In the genomic region with DNA sequence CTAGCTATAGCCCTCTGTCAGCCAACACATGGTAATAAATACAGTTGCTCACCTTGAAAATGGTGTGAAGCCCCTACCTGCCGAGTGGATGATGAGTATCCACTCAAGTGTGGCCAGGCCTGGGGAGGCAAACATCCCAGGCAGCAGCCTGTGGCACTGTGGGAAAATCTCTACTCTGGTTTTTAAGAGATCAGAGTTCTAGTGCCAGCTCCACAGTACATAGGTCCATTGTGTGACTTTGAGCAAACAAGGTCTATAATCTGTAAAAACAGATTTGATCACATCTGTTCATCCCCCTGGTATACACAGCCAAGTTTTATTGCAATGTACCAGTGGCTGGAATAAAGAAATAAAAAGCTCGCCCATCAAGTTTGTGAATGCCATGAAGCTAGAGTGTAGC, we compare ENCODE assay signal across 22 cellular contexts.
DNase-seq lines count a peak whose midpoint lies in the region; ATAC-seq and TF ChIP-seq lines count a peak whose summit lies in the region.
"Had no signal": no experiment of that assay in that cellular context is flagged by ENCODE, and none has a peak within 500 bp of the region (broad histone marks: within the 10 kb centered on the region; RNA-seq: fewer than 3 reads in every experiment).

No MANE protein-coding gene starts in this region.

- H3K27ac ChIP-seq in body of pancreas = peak overlapping the region in 3 of 4 donors; percentile 72 to 77 (median 75)
- no peak overlapping the region for H3K27ac ChIP-seq in liver (ENCODE audit: low read depth in 1 of 2, low read length in 2 of 2)
- H3K27ac ChIP-seq in naive thymus-derived CD4-positive, alpha-beta T cell (ENCODE audit: low read depth, low read length) = no peak overlapping the region
- H3K27ac ChIP-seq: A549; BLaER1 treated with 17β-estradiol and CSF1 and Interleukin-3, amounts not matched to agents 10 nM and 100 nM had no signal

- no peak for TF ChIP-seq RAD21 in liver (IDR thresholded peaks at IDR 0.05)

- intact Hi-C loops in body of pancreas (cut with DNase I) = no loop called here
- intact Hi-C loops in naive thymus-derived CD4-positive, alpha-beta T cell (cut with micrococcal nuclease) = no loop called here

- no peak overlapping the region for H3K4me3 Mint-ChIP-seq in naive thymus-derived CD4-positive, alpha-beta T cell
- H3K4me3 Mint-ChIP-seq: CD14-positive monocyte; CD4-positive, alpha-beta T cell; CD8-positive, alpha-beta memory T cell; GM23338; H9 had no signal

- H3K36me3 ChIP-seq in body of pancreas (replicated peaks in 1 of 2; ENCODE audit: insufficient read depth in 1 of 2, low read depth in 2 of 2) (no peaks in the 10 kb centered on the region), liver (ENCODE audit: control insufficient read depth in 4 of 4, insufficient read depth in 3 of 4, low read depth in 1 of 4, low read length in 3 of 4) (no peaks in the 10 kb centered on the region)
- no peaks in the 10 kb centered on the region for H3K36me3 ChIP-seq in naive thymus-derived CD4-positive, alpha-beta T cell (ENCODE audit: control insufficient read depth in 2 of 3, insufficient read depth in 3 of 3, low read length in 3 of 3)
- H3K36me3 ChIP-seq: BE2C; BLaER1 treated with 17β-estradiol and CSF1 and Interleukin-3, amounts not matched to agents 10 nM and 100 nM had no signal

- H3K4me1 Mint-ChIP-seq in naive thymus-derived CD4-positive, alpha-beta T cell = peaks cover 0 to 10% (median 5%) of the 10 kb centered on the region in 7 donors

- no peak overlapping the region for H3K9ac ChIP-seq in liver (ENCODE audit: low read depth in 1 of 2, low read length in 2 of 2)
- H3K9ac ChIP-seq: BLaER1 treated with 17β-estradiol and CSF1 and Interleukin-3, amounts not matched to agents 10 nM and 100 nM had no signal

- DNase-seq in LNCaP clone FGC (ENCODE audit: low read depth) = peak; percentile 35
- no peak for DNase-seq in body of pancreas
- no peak for DNase-seq in NCI-H226
- no peak for DNase-seq in naive thymus-derived CD4-positive, alpha-beta T cell
- no peak for DNase-seq in NCI-H1048 (lab: John Stamatoyannopoulos, UW)
- DNase-seq: 8988T; ACHN; AML-193; BE2C; CD4-positive, alpha-beta T cell; CD8-positive, alpha-beta memory T cell; DMS 273 treated with DMSO at 0.1 percent for 48 hours; DMS79; EL; GDM1; H9 had no signal

- 60 to 66% methylated on average over 2 of the region's 2 CpGs for WGBS in body of pancreas, 2 donors
- 90% methylated on average over 2 of the region's 2 CpGs for WGBS in liver

- CTCF ChIA-PET in naive thymus-derived CD4-positive, alpha-beta T cell (lab: Charles Lee) = interaction anchor here (0.8 to 1.4 kb wide), 2 partner anchors 223 to 262 kb away, joined by 3 read pairs; no protein-coding TSS in a partner anchor

- ATAC-seq in body of pancreas = no peak
- ATAC-seq in naive thymus-derived CD4-positive, alpha-beta T cell = no peak
- ATAC-seq: A549, GM12878, GM23338 had no signal

- TF ChIP-seq POLR2A in body of pancreas (IDR thresholded peaks at IDR 0.05) = no peak

- H3K9me3 ChIP-seq in body of pancreas = no peaks in the 10 kb centered on the region
- H3K9me3 ChIP-seq in liver (ENCODE audit: control insufficient read depth in 4 of 4, low read length in 3 of 4) = no peaks in the 10 kb centered on the region
- H3K9me3 ChIP-seq in naive thymus-derived CD4-positive, alpha-beta T cell (ENCODE audit: control insufficient read depth in 2 of 3, low read length in 3 of 3) = no peaks in the 10 kb centered on the region
- H3K9me3 ChIP-seq: A549; BE2C; BLaER1 treated with 17β-estradiol and CSF1 and Interleukin-3, amounts not matched to agents 10 nM and 100 nM had no signal

- peaks cover 0 to 4% (median 0%) of the 10 kb centered on the region in 5 donors for H3K36me3 Mint-ChIP-seq in naive thymus-derived CD4-positive, alpha-beta T cell
- H3K36me3 Mint-ChIP-seq: CD14-positive monocyte had no signal

- POLR2A ChIA-PET in naive thymus-derived CD4-positive, alpha-beta T cell (lab: Charles Lee) = no interaction called here

- H3K4me3 ChIP-seq in LNCaP clone FGC (ENCODE audit: low read depth, low read length) = no peak overlapping the region
- H3K4me3 ChIP-seq in body of pancreas = no peak overlapping the region
- no peak overlapping the region for H3K4me3 ChIP-seq in liver (ENCODE audit: low read depth in 1 of 3, low read length in 3 of 3)
- no peak overlapping the region for H3K4me3 ChIP-seq in naive thymus-derived CD4-positive, alpha-beta T cell (ENCODE audit: low read length)
- H3K4me3 ChIP-seq: A549; BLaER1 treated with 17β-estradiol and CSF1 and Interleukin-3, amounts not matched to agents 10 nM and 100 nM; GM12878; GM23338 had no signal

- H3K27ac Mint-ChIP-seq in naive thymus-derived CD4-positive, alpha-beta T cell = no peak overlapping the region
- H3K27ac Mint-ChIP-seq: CD4-positive, alpha-beta T cell; CD8-positive, alpha-beta memory T cell; GM23338; H9 had no signal

- TF ChIP-seq CTCF in LNCaP clone FGC (IDR thresholded peaks at IDR 0.05; ENCODE audit: control insufficient read depth, extremely low read depth, insufficient read depth) = no peak
- TF ChIP-seq CTCF in body of pancreas (IDR thresholded peaks at IDR 0.05) = no peak
- no peak for TF ChIP-seq CTCF in liver (IDR thresholded peaks at IDR 0.05; ENCODE audit: low read depth, low read length, missing input control)

- peaks cover 0 to 33% (median 17%) of the 10 kb centered on the region in 5 donors for H3K27me3 Mint-ChIP-seq in naive thymus-derived CD4-positive, alpha-beta T cell
- H3K27me3 Mint-ChIP-seq: CD4-positive, alpha-beta T cell had no signal

- H3K4me1 ChIP-seq in body of pancreas (peaks cover 96% of the 10 kb centered on the region), liver (ENCODE audit: control insufficient read depth in 4 of 4, insufficient read depth in 4 of 4, low read length in 3 of 4) (peaks cover 15 to 56% (median 37%) of the 10 kb centered on the region in 4 donors)
- no peaks in the 10 kb centered on the region for H3K4me1 ChIP-seq in naive thymus-derived CD4-positive, alpha-beta T cell (ENCODE audit: control insufficient read depth in 2 of 2, insufficient read depth in 2 of 2, low read length in 2 of 2)
- H3K4me1 ChIP-seq: A549, BE2C had no signal

- peaks cover 0 to 9% (median 0%) of the 10 kb centered on the region in 11 donors for H3K9me3 Mint-ChIP-seq in naive thymus-derived CD4-positive, alpha-beta T cell
- H3K9me3 Mint-ChIP-seq: CD14-positive monocyte; CD4-positive, alpha-beta T cell; H9 had no signal

- H3K27me3 ChIP-seq in body of pancreas (no peaks in the 10 kb centered on the region), liver (ENCODE audit: control insufficient read depth in 4 of 4, insufficient read depth in 4 of 4, low read length in 3 of 4) (no peaks in the 10 kb centered on the region)
- H3K27me3 ChIP-seq in naive thymus-derived CD4-positive, alpha-beta T cell (ENCODE audit: control insufficient read depth in 2 of 2, insufficient read depth in 2 of 2, low read length in 2 of 2) = no peaks in the 10 kb centered on the region
- H3K27me3 ChIP-seq: BE2C; BLaER1 treated with 17β-estradiol and CSF1 and Interleukin-3, amounts not matched to agents 10 nM and 100 nM had no signal

TF ChIP-seq in liver, 16 proteins besides CTCF, POLR2A, EP300 and RAD21 (continues in another document):
- TF ChIP-seq RXRA (IDR thresholded peaks at IDR 0.05) (peak in 1 of 2 donors; percentile 22), HNF4A (conservative IDR thresholded peaks at IDR 0.05) (peak; percentile 67 to 87), TAF1 (conservative IDR thresholded peaks at IDR 0.05) (no peak), FOXA1 (IDR thresholded peaks at IDR 0.05) (no peak), NR2F2 (IDR thresholded peaks at IDR 0.05) (no peak)
- TF ChIP-seq, protein P1, sequence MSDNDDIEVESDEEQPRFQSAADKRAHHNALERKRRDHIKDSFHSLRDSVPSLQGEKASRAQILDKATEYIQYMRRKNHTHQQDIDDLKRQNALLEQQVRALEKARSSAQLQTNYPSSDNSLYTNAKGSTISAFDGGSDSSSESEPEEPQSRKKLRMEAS (IDR thresholded peaks at IDR 0.05) = no peak
- TF ChIP-seq, protein P2, sequence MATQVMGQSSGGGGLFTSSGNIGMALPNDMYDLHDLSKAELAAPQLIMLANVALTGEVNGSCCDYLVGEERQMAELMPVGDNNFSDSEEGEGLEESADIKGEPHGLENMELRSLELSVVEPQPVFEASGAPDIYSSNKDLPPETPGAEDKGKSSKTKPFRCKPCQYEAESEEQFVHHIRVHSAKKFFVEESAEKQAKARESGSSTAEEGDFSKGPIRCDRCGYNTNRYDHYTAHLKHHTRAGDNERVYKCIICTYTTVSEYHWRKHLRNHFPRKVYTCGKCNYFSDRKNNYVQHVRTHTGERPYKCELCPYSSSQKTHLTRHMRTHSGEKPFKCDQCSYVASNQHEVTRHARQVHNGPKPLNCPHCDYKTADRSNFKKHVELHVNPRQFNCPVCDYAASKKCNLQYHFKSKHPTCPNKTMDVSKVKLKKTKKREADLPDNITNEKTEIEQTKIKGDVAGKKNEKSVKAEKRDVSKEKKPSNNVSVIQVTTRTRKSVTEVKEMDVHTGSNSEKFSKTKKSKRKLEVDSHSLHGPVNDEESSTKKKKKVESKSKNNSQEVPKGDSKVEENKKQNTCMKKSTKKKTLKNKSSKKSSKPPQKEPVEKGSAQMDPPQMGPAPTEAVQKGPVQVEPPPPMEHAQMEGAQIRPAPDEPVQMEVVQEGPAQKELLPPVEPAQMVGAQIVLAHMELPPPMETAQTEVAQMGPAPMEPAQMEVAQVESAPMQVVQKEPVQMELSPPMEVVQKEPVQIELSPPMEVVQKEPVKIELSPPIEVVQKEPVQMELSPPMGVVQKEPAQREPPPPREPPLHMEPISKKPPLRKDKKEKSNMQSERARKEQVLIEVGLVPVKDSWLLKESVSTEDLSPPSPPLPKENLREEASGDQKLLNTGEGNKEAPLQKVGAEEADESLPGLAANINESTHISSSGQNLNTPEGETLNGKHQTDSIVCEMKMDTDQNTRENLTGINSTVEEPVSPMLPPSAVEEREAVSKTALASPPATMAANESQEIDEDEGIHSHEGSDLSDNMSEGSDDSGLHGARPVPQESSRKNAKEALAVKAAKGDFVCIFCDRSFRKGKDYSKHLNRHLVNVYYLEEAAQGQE (IDR thresholded peaks at IDR 0.05) = no peak
- TF ChIP-seq, protein P3, sequence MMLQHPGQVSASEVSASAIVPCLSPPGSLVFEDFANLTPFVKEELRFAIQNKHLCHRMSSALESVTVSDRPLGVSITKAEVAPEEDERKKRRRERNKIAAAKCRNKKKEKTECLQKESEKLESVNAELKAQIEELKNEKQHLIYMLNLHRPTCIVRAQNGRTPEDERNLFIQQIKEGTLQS (IDR thresholded peaks at IDR 0.05) = no peak

Comparison
In these comparisons a context has a peak if more than half of its experiments do, and no peak if none do; other contexts are left out.
1. H3K27ac ChIP-seq: peak in body of pancreas (3 of 4); none in liver (0 of 2) and naive thymus-derived CD4-positive, alpha-beta T cell (single experiment).